ENCODE assay signal across 1 cellular context in the genomic region with DNA sequence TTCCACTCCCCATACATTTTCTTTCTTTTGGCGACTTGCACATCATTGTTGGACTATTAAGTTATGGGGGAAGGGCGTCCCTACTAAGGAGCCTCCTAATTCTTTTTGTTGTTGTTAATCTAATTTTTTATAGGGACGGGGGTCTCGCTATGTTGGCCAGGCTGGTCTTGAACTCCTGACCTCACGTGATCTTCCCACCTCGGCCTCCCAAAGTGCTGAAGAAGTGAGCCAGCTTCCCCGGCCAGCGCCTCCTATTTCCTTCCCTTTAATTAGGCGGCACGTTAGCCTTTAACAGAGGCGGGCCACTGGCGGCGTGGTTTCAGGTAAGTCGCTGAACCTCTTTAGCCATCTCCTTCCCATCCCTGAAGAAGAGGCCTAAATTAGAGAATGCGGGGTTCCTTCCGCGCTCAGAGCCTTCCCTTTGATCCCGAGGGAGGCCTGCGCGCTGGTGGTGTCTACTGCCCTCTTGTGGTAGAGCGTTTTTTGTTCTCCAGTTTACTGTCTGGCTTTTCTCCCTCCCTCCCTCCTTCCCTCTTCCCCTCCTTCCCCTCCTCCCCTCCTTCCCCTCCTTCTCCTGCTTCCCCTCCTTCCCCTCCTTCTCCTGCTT.
TF ChIP-seq lines count a peak whose summit lies in the region.

No MANE protein-coding gene starts in this region.

TF ChIP-seq in H1, 55 proteins besides CTCF, POLR2A, EP300 and RAD21:
- TF ChIP-seq YY1 (IDR thresholded peaks at IDR 0.05; ENCODE audit: low read depth, low read length) (0 out of 2 replicates have a peak, but pooled peaks have one; percentile 28), NANOG (IDR thresholded peaks at IDR 0.05; ENCODE audit: insufficient read depth, low read depth, low read length, poor library complexity, severe bottlenecking) (no peak), RXRA (IDR thresholded peaks at IDR 0.05; ENCODE audit: insufficient read depth, low read depth, low read length) (0 out of 2 replicates have a peak, but pooled peaks have one; percentile 1), TAF1 (IDR thresholded peaks at IDR 0.05; ENCODE audit: low read depth, low read length) (no peak), ASH2L (IDR thresholded peaks at IDR 0.05; ENCODE audit: low read length) (peak; percentile 24), CHD2 (IDR thresholded peaks at IDR 0.05; ENCODE audit: low read length) (0 out of 2 replicates have a peak, but pooled peaks have one; percentile 34), KDM1A (IDR thresholded peaks at IDR 0.05; ENCODE audit: borderline replicate concordance, low read length) (peak; percentile 80), BCL11A (IDR thresholded peaks at IDR 0.05; ENCODE audit: low read depth in 2 of 2, low read length in 2 of 2) (no peak), BRCA1 (IDR thresholded peaks at IDR 0.05; ENCODE audit: low read depth, low read length) (no peak), NRF1 (IDR thresholded peaks at IDR 0.05; ENCODE audit: low read depth, low read length) (no peak), SIN3A (conservative IDR thresholded peaks at IDR 0.05 in 1 of 2, IDR thresholded peaks at IDR 0.05 in 1 of 2; ENCODE audit: low read depth in 1 of 2, low read length in 2 of 2) (0 out of 4 replicates have a peak, but pooled peaks of 1 of the 2 experiments have one; percentile 18)
